ENCODE assay signal across 1 cellular context in genomic region chr10:61870521-61870895, GRCh38.
TF ChIP-seq lines count a peak whose summit lies in the region.

No MANE protein-coding gene starts in this region.

TF ChIP-seq in IMR-90, 13 proteins besides CTCF, POLR2A, EP300 and RAD21:
- TF ChIP-seq RCOR1 (IDR thresholded peaks at IDR 0.05; ENCODE audit: insufficient replicate concordance, low read length) (no peak), CEBPB (IDR thresholded peaks at IDR 0.05; ENCODE audit: low read depth, low read length) (no peak), CHD1 (IDR thresholded peaks at IDR 0.05; ENCODE audit: low read depth, low read length) (no peak), NFE2L2 (IDR thresholded peaks at IDR 0.05; ENCODE audit: low read depth, low read length) (no peak), SMC3 (IDR thresholded peaks at IDR 0.05; ENCODE audit: low read depth, low read length) (no peak), BHLHE40 (IDR thresholded peaks at IDR 0.05; ENCODE audit: low read depth, low read length) (no peak), MAZ (IDR thresholded peaks at IDR 0.05; ENCODE audit: borderline replicate concordance, low read depth, low read length) (no peak), RFX5 (IDR thresholded peaks at IDR 0.05; ENCODE audit: low read depth, low read length) (no peak), MAFK (IDR thresholded peaks at IDR 0.05; ENCODE audit: low read depth, low read length) (no peak), FOS (IDR thresholded peaks at IDR 0.05; ENCODE audit: low read depth, low read length) (no peak), MXI1 (IDR thresholded peaks at IDR 0.05; ENCODE audit: borderline replicate concordance, low read depth, low read length) (no peak)
- TF ChIP-seq, protein P1, sequence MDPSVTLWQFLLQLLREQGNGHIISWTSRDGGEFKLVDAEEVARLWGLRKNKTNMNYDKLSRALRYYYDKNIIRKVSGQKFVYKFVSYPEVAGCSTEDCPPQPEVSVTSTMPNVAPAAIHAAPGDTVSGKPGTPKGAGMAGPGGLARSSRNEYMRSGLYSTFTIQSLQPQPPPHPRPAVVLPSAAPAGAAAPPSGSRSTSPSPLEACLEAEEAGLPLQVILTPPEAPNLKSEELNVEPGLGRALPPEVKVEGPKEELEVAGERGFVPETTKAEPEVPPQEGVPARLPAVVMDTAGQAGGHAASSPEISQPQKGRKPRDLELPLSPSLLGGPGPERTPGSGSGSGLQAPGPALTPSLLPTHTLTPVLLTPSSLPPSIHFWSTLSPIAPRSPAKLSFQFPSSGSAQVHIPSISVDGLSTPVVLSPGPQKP (IDR thresholded peaks at IDR 0.05; ENCODE audit: borderline replicate concordance, low read depth, low read length) = no peak
- TF ChIP-seq, protein P2, sequence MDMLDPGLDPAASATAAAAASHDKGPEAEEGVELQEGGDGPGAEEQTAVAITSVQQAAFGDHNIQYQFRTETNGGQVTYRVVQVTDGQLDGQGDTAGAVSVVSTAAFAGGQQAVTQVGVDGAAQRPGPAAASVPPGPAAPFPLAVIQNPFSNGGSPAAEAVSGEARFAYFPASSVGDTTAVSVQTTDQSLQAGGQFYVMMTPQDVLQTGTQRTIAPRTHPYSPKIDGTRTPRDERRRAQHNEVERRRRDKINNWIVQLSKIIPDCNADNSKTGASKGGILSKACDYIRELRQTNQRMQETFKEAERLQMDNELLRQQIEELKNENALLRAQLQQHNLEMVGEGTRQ (IDR thresholded peaks at IDR 0.05; ENCODE audit: low read depth, low read length) = no peak
